Comparison of ENCODE assay signal across 1 cellular context in the genomic region with DNA sequence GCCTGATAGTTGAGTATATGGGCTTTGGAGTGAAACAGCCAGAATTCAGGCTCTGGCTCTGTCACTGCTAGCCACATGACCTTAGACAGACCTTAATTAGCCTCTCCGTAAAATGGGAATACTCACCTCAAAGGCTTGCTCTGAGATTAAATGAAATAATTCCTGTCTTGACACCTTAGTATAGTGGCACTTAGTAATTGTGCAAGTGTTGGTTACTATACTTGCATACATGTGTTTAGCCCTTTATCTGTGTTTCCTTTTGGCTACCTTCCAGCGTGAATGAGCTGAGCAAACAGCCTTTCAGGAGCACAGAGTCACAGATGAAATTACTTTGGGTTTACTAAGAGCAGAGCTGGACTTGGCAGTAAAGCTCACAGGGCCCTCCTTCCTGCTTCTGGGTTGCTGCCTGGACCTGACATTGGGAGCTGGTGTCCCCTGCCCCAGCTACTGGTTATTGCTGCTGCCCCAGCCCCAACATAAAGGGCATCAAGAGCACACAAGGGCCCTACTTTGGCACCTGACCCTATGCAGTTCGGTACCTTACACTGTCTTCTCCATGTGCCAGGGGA.
TF ChIP-seq lines count a peak whose summit lies in the region.

No MANE protein-coding gene starts in this region.

TF ChIP-seq in K562, 482 proteins besides CTCF, POLR2A, EP300 and RAD21 (continued from another document and continues in another):
- TF ChIP-seq, protein P1, sequence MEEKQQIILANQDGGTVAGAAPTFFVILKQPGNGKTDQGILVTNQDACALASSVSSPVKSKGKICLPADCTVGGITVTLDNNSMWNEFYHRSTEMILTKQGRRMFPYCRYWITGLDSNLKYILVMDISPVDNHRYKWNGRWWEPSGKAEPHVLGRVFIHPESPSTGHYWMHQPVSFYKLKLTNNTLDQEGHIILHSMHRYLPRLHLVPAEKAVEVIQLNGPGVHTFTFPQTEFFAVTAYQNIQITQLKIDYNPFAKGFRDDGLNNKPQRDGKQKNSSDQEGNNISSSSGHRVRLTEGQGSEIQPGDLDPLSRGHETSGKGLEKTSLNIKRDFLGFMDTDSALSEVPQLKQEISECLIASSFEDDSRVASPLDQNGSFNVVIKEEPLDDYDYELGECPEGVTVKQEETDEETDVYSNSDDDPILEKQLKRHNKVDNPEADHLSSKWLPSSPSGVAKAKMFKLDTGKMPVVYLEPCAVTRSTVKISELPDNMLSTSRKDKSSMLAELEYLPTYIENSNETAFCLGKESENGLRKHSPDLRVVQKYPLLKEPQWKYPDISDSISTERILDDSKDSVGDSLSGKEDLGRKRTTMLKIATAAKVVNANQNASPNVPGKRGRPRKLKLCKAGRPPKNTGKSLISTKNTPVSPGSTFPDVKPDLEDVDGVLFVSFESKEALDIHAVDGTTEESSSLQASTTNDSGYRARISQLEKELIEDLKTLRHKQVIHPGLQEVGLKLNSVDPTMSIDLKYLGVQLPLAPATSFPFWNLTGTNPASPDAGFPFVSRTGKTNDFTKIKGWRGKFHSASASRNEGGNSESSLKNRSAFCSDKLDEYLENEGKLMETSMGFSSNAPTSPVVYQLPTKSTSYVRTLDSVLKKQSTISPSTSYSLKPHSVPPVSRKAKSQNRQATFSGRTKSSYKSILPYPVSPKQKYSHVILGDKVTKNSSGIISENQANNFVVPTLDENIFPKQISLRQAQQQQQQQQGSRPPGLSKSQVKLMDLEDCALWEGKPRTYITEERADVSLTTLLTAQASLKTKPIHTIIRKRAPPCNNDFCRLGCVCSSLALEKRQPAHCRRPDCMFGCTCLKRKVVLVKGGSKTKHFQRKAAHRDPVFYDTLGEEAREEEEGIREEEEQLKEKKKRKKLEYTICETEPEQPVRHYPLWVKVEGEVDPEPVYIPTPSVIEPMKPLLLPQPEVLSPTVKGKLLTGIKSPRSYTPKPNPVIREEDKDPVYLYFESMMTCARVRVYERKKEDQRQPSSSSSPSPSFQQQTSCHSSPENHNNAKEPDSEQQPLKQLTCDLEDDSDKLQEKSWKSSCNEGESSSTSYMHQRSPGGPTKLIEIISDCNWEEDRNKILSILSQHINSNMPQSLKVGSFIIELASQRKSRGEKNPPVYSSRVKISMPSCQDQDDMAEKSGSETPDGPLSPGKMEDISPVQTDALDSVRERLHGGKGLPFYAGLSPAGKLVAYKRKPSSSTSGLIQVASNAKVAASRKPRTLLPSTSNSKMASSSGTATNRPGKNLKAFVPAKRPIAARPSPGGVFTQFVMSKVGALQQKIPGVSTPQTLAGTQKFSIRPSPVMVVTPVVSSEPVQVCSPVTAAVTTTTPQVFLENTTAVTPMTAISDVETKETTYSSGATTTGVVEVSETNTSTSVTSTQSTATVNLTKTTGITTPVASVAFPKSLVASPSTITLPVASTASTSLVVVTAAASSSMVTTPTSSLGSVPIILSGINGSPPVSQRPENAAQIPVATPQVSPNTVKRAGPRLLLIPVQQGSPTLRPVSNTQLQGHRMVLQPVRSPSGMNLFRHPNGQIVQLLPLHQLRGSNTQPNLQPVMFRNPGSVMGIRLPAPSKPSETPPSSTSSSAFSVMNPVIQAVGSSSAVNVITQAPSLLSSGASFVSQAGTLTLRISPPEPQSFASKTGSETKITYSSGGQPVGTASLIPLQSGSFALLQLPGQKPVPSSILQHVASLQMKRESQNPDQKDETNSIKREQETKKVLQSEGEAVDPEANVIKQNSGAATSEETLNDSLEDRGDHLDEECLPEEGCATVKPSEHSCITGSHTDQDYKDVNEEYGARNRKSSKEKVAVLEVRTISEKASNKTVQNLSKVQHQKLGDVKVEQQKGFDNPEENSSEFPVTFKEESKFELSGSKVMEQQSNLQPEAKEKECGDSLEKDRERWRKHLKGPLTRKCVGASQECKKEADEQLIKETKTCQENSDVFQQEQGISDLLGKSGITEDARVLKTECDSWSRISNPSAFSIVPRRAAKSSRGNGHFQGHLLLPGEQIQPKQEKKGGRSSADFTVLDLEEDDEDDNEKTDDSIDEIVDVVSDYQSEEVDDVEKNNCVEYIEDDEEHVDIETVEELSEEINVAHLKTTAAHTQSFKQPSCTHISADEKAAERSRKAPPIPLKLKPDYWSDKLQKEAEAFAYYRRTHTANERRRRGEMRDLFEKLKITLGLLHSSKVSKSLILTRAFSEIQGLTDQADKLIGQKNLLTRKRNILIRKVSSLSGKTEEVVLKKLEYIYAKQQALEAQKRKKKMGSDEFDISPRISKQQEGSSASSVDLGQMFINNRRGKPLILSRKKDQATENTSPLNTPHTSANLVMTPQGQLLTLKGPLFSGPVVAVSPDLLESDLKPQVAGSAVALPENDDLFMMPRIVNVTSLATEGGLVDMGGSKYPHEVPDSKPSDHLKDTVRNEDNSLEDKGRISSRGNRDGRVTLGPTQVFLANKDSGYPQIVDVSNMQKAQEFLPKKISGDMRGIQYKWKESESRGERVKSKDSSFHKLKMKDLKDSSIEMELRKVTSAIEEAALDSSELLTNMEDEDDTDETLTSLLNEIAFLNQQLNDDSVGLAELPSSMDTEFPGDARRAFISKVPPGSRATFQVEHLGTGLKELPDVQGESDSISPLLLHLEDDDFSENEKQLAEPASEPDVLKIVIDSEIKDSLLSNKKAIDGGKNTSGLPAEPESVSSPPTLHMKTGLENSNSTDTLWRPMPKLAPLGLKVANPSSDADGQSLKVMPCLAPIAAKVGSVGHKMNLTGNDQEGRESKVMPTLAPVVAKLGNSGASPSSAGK (IDR thresholded peaks at IDR 0.05), result peak; percentile 44; the same call in 1 of the 2 replicates
- TF ChIP-seq MAFF (IDR thresholded peaks at IDR 0.05; ENCODE audit: low read length), result peak; percentile 73
- no peak for TF ChIP-seq SMARCB1 (IDR thresholded peaks at IDR 0.05; ENCODE audit: insufficient read length, low read depth)
- TF ChIP-seq, protein P2, sequence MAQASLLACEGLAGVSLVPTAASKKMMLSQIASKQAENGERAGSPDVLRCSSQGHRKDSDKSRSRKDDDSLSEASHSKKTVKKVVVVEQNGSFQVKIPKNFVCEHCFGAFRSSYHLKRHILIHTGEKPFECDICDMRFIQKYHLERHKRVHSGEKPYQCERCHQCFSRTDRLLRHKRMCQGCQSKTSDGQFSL (CRISPR knock-in tag; IDR thresholded peaks at IDR 0.05), result no peak
- TF ChIP-seq, protein P2 (tag; IDR thresholded peaks at IDR 0.05), result no peak
- TF ChIP-seq MAZ (CRISPR knock-in tag; conservative IDR thresholded peaks at IDR 0.05 in 1 of 2, IDR thresholded peaks at IDR 0.05 in 1 of 2), result no peak
- peak; percentile 88 for TF ChIP-seq ZNF766 (CRISPR knock-in tag; conservative IDR thresholded peaks at IDR 0.05)
- 0 out of 4 replicates have a peak, but pooled peaks of 1 of the 2 experiments have one; percentile 13 for TF ChIP-seq TRIM24 (IDR thresholded peaks at IDR 0.05)
- peak; percentile 98 for TF ChIP-seq ZBTB17 (CRISPR knock-in tag; IDR thresholded peaks at IDR 0.05)
- no peak for TF ChIP-seq SP2 (IDR thresholded peaks at IDR 0.05; ENCODE audit: extremely low read depth, low read depth, low read length, poor library complexity, severe bottlenecking)
- TF ChIP-seq ZNF717 (CRISPR knock-in tag; IDR thresholded peaks at IDR 0.05), result no peak
- TF ChIP-seq POLR2AphosphoS5 (IDR thresholded peaks at IDR 0.05; ENCODE audit: control insufficient read depth, insufficient read depth, low read depth, low read length), result peak; percentile 55; the same call in 1 of the 2 replicates
- TF ChIP-seq, protein P3, sequence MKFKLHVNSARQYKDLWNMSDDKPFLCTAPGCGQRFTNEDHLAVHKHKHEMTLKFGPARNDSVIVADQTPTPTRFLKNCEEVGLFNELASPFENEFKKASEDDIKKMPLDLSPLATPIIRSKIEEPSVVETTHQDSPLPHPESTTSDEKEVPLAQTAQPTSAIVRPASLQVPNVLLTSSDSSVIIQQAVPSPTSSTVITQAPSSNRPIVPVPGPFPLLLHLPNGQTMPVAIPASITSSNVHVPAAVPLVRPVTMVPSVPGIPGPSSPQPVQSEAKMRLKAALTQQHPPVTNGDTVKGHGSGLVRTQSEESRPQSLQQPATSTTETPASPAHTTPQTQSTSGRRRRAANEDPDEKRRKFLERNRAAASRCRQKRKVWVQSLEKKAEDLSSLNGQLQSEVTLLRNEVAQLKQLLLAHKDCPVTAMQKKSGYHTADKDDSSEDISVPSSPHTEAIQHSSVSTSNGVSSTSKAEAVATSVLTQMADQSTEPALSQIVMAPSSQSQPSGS (CRISPR knock-in tag; IDR thresholded peaks at IDR 0.05), result no peak
- TF ChIP-seq TAL1 (IDR thresholded peaks at IDR 0.05), result peak; percentile 24; the same call in 1 of the 2 replicates
- TF ChIP-seq SOX6 (IDR thresholded peaks at IDR 0.05), result peak; percentile 46; the same call in 1 of the 2 replicates
- TF ChIP-seq, protein P4, sequence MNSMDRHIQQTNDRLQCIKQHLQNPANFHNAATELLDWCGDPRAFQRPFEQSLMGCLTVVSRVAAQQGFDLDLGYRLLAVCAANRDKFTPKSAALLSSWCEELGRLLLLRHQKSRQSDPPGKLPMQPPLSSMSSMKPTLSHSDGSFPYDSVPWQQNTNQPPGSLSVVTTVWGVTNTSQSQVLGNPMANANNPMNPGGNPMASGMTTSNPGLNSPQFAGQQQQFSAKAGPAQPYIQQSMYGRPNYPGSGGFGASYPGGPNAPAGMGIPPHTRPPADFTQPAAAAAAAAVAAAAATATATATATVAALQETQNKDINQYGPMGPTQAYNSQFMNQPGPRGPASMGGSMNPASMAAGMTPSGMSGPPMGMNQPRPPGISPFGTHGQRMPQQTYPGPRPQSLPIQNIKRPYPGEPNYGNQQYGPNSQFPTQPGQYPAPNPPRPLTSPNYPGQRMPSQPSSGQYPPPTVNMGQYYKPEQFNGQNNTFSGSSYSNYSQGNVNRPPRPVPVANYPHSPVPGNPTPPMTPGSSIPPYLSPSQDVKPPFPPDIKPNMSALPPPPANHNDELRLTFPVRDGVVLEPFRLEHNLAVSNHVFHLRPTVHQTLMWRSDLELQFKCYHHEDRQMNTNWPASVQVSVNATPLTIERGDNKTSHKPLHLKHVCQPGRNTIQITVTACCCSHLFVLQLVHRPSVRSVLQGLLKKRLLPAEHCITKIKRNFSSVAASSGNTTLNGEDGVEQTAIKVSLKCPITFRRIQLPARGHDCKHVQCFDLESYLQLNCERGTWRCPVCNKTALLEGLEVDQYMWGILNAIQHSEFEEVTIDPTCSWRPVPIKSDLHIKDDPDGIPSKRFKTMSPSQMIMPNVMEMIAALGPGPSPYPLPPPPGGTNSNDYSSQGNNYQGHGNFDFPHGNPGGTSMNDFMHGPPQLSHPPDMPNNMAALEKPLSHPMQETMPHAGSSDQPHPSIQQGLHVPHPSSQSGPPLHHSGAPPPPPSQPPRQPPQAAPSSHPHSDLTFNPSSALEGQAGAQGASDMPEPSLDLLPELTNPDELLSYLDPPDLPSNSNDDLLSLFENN (IDR thresholded peaks at IDR 0.05; ENCODE audit: low read depth in 2 of 2, low read length in 2 of 2), result peak in 1 of 2 experiments; percentile 75; a peak in 2 of 4 replicates
- TF ChIP-seq, protein P5, sequence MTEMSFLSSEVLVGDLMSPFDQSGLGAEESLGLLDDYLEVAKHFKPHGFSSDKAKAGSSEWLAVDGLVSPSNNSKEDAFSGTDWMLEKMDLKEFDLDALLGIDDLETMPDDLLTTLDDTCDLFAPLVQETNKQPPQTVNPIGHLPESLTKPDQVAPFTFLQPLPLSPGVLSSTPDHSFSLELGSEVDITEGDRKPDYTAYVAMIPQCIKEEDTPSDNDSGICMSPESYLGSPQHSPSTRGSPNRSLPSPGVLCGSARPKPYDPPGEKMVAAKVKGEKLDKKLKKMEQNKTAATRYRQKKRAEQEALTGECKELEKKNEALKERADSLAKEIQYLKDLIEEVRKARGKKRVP (CRISPR knock-in tag; IDR thresholded peaks at IDR 0.05), result peak; percentile 13; the same call in 1 of the 2 replicates
- TF ChIP-seq MAFG (tag; conservative IDR thresholded peaks at IDR 0.05), result peak; percentile 75
- no peak for TF ChIP-seq DDX20 (tag; IDR thresholded peaks at IDR 0.05; ENCODE audit: low read depth)
- TF ChIP-seq KDM1A (IDR thresholded peaks at IDR 0.05), result peak; percentile 45 to 77; a peak in 3 of 4 replicates
- TF ChIP-seq, protein P6, sequence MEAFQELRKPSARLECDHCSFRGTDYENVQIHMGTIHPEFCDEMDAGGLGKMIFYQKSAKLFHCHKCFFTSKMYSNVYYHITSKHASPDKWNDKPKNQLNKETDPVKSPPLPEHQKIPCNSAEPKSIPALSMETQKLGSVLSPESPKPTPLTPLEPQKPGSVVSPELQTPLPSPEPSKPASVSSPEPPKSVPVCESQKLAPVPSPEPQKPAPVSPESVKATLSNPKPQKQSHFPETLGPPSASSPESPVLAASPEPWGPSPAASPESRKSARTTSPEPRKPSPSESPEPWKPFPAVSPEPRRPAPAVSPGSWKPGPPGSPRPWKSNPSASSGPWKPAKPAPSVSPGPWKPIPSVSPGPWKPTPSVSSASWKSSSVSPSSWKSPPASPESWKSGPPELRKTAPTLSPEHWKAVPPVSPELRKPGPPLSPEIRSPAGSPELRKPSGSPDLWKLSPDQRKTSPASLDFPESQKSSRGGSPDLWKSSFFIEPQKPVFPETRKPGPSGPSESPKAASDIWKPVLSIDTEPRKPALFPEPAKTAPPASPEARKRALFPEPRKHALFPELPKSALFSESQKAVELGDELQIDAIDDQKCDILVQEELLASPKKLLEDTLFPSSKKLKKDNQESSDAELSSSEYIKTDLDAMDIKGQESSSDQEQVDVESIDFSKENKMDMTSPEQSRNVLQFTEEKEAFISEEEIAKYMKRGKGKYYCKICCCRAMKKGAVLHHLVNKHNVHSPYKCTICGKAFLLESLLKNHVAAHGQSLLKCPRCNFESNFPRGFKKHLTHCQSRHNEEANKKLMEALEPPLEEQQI (IDR thresholded peaks at IDR 0.05), result no peak
- TF ChIP-seq ZNF79 (CRISPR knock-in tag; IDR thresholded peaks at IDR 0.05; ENCODE audit: low read depth), result no peak
- no peak for TF ChIP-seq NCOR1 (IDR thresholded peaks at IDR 0.05)
- peak; percentile 83 for TF ChIP-seq HDAC2 (IDR thresholded peaks at IDR 0.05)
- TF ChIP-seq DMBX1 (CRISPR knock-in tag; IDR thresholded peaks at IDR 0.05; ENCODE audit: borderline replicate concordance), result peak; percentile 3; the same call in 1 of the 2 replicates
- peak; percentile 99 for TF ChIP-seq NFIC (IDR thresholded peaks at IDR 0.05)
- TF ChIP-seq MTA3 (IDR thresholded peaks at IDR 0.05; ENCODE audit: borderline replicate concordance), result peak; percentile 53; the same call in 1 of the 2 replicates
- 0 out of 2 replicates have a peak, but pooled peaks have one; percentile 16 for TF ChIP-seq FOSL1 (tag; conservative IDR thresholded peaks at IDR 0.05)
- TF ChIP-seq MECOM (CRISPR knock-in tag; IDR thresholded peaks at IDR 0.05), result 0 out of 2 replicates have a peak, but pooled peaks have one; percentile 5
- TF ChIP-seq, protein P7, sequence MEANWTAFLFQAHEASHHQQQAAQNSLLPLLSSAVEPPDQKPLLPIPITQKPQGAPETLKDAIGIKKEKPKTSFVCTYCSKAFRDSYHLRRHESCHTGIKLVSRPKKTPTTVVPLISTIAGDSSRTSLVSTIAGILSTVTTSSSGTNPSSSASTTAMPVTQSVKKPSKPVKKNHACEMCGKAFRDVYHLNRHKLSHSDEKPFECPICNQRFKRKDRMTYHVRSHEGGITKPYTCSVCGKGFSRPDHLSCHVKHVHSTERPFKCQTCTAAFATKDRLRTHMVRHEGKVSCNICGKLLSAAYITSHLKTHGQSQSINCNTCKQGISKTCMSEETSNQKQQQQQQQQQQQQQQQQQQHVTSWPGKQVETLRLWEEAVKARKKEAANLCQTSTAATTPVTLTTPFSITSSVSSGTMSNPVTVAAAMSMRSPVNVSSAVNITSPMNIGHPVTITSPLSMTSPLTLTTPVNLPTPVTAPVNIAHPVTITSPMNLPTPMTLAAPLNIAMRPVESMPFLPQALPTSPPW (CRISPR knock-in tag; IDR thresholded peaks at IDR 0.05), result peak; percentile 25; the same call in 1 of the 2 replicates
- no peak for TF ChIP-seq KDM5B (IDR thresholded peaks at IDR 0.05; ENCODE audit: insufficient replicate concordance, low read depth, low read length)
- no peak for TF ChIP-seq RNF2 (IDR thresholded peaks at IDR 0.05)
